ENCODE assay signal across 9 cellular contexts in genomic region chr17:2059125-2059836, GRCh38. TPM values are rescaled to one million over a fixed set of nuclear protein-coding genes. Genes with fewer than 3 reads are reported as not detected.
A peak's percentile ranks its signal among the peaks of the same experiment; 100 is the strongest.
DNase-seq lines count a peak whose midpoint lies in the region; ATAC-seq and TF ChIP-seq lines count a peak whose summit lies in the region.
"Had no signal": no experiment of that assay in that cellular context is flagged by ENCODE, and none has a peak within 500 bp of the region (broad histone marks: within the 10 kb centered on the region; RNA-seq: fewer than 3 reads in every experiment).

No MANE protein-coding gene starts in this region.

- no peak overlapping the region for H2AFZ ChIP-seq in GM23338

- H3K36me3 ChIP-seq in GM23338 (ENCODE audit: insufficient read depth) (no peaks in the 10 kb centered on the region), left ventricle myocardium inferior (peaks cover 56% of the 10 kb centered on the region), spleen (peaks cover 0 to 72% (median 10%) of the 10 kb centered on the region in 6 donors)
- H3K36me3 ChIP-seq: cardiac muscle cell had no signal

- H3K4me3 ChIP-seq in GM23338 (peak overlapping the region; percentile 49), left ventricle myocardium inferior (peak overlapping the region; percentile 84), spleen (peak overlapping the region in 7 of 8 donors; percentile 26 to 78 (median 40))
- H3K4me3 ChIP-seq: cardiac muscle cell had no signal

- H3K9me3 ChIP-seq in T-helper 17 cell (ENCODE audit: control insufficient read depth, low read length, poor library complexity, severe bottlenecking) (no peaks in the 10 kb centered on the region), left ventricle myocardium inferior (replicated peaks) (no peaks in the 10 kb centered on the region), spleen (no peaks in the 10 kb centered on the region)

- no peak for TF ChIP-seq POLR2A in spleen (IDR thresholded peaks at IDR 0.05)

- peaks cover 67% of the 10 kb centered on the region for H3K27me3 ChIP-seq in GM23338 (ENCODE audit: insufficient read depth)
- peaks cover 71% of the 10 kb centered on the region for H3K27me3 ChIP-seq in left ventricle myocardium inferior (ENCODE audit: low read depth)
- H3K27me3 ChIP-seq in spleen (replicated peaks in 1 of 7), result peaks cover 0 to 51% (median 16%) of the 10 kb centered on the region in 7 donors

- H3K27ac ChIP-seq in GM23338 (ENCODE audit: low read depth), result no peak overlapping the region
- peak overlapping the region; percentile 96 for H3K27ac ChIP-seq in left ventricle myocardium inferior (replicated peaks)
- peak overlapping the region; percentile 19 to 89 (median 86) for H3K27ac ChIP-seq in spleen
- H3K27ac ChIP-seq: cardiac muscle cell had no signal

- H3K36me3 Mint-ChIP-seq in GM23338 (ENCODE audit: low read depth) (peaks cover 9% of the 10 kb centered on the region), T-helper 17 cell (ENCODE audit: low read depth) (peaks cover 10% of the 10 kb centered on the region)

- H3K4me1 ChIP-seq in GM23338 (ENCODE audit: insufficient read depth) (peaks cover 28% of the 10 kb centered on the region), left ventricle myocardium inferior (peaks cover 94% of the 10 kb centered on the region), spleen (peaks cover 38 to 99% (median 79%) of the 10 kb centered on the region in 6 donors)

- H3F3A ChIP-seq in GM23338 (replicated peaks; ENCODE audit: low read depth), result 0 out of 2 replicates have a peak, but pooled peaks cover 10% of the 10 kb centered on the region

- no peaks in the 10 kb centered on the region for H3K9me2 ChIP-seq in GM23338 (ENCODE audit: insufficient read depth)

- H3K4me2 ChIP-seq in GM23338, result peak overlapping the region; percentile 73

- no peaks in the 10 kb centered on the region for H3K79me2 ChIP-seq in GM23338 (replicated peaks; ENCODE audit: insufficient read depth)

- WGBS in spleen, 5 donors, result 12 to 24% (median 15%) methylated on average over 28 to 36 of the region's 36 CpGs

- ATAC-seq in GM23338 (peak; percentile 7), T-helper 17 cell (no peak), HG03469 (IDR thresholded peaks at IDR 0.05; ENCODE audit: unreplicated experiment) (no peak)

- intact Hi-C loops in left ventricle myocardium inferior (cut with micrococcal nuclease) (no loop called here), spleen (cut with DNase I; ENCODE audit: low total_unique reads) (loop anchor here (10.0 kb wide), 1 partner anchor 226 kb away; no protein-coding TSS in a partner anchor)

- H3K27ac Mint-ChIP-seq in GM23338 (no peak overlapping the region), T-helper 17 cell (peak overlapping the region; percentile 47)

- peak overlapping the region; percentile 54 for H3K4me3 Mint-ChIP-seq in GM23338
- H3K4me3 Mint-ChIP-seq in T-helper 17 cell, result peak overlapping the region; percentile 65

- DNase-seq in GM23338 (ENCODE audit: low spot score) (peak; percentile 62), T-helper 17 cell (no peak), left ventricle myocardium inferior (no peak), spleen (peak; percentile 86), SW 1271 (lab: John Stamatoyannopoulos, UW) (no peak), OCI-M2 (lab: John Stamatoyannopoulos, UW; ENCODE audit: unreplicated experiment) (no peak)
- DNase-seq in stimulated activated CD4-positive, alpha-beta T cell treated with anti-CD3 and anti-CD28 coated beads, Interleukin-1b, Interleukin-23, amount 100 ng/mL, for 48 hours, result no peak

- H3K4me1 Mint-ChIP-seq in GM23338, result peaks cover 34% of the 10 kb centered on the region
- peaks cover 18% of the 10 kb centered on the region for H3K4me1 Mint-ChIP-seq in T-helper 17 cell

- H3K27me3 Mint-ChIP-seq in GM23338 (ENCODE audit: insufficient read depth, low read depth, poor library complexity) (peaks cover 66% of the 10 kb centered on the region), T-helper 17 cell (peaks cover 12% of the 10 kb centered on the region)

- TF ChIP-seq CTCF in GM23338 (conservative IDR thresholded peaks at IDR 0.05; ENCODE audit: low read depth in 2 of 2) (no peak), left ventricle myocardium inferior (IDR thresholded peaks at IDR 0.05; ENCODE audit: borderline replicate concordance) (no peak), spleen (IDR thresholded peaks at IDR 0.05 in 8 of 11, conservative IDR thresholded peaks at IDR 0.05 in 3 of 11) (no peak)

- no peaks in the 10 kb centered on the region; the same call in 1 of the 2 replicates for H4K20me1 ChIP-seq in GM23338 (replicated peaks; ENCODE audit: insufficient read depth)

- H3K9me3 Mint-ChIP-seq in GM23338, result no peaks in the 10 kb centered on the region

TF ChIP-seq in GM23338, 12 proteins besides CTCF, POLR2A, EP300 and RAD21:
- TF ChIP-seq STAT1 (IDR thresholded peaks at IDR 0.05; ENCODE audit: unreplicated experiment) (no peak), EZH2 (IDR thresholded peaks at IDR 0.05; ENCODE audit: low read depth, unreplicated experiment) (peak; percentile 23), POLR2AphosphoS5 (IDR thresholded peaks at IDR 0.05; ENCODE audit: low read depth) (no peak), ETS1 (IDR thresholded peaks at IDR 0.05) (no peak), REST (IDR thresholded peaks at IDR 0.05; ENCODE audit: unreplicated experiment) (no peak)

RNA-seq across cellular contexts. Expression of gene HIC1, which starts 4.4 kb away (rescaled TPM):
- total RNA-seq in GM23338 (2014; rRNA removed; shearing (Covaris generic)), result 0.17 TPM in 1 of 2 replicates, not detected in the other
- polyA plus RNA-seq in GM23338 (2016; fragmentation: Nextera tagmentation; extraction: Ambion mirVana) (0.23 and 0.26 TPM in 2 replicates), spleen (1 to 10 TPM; 1.3 to 4.7 (median 2.6) TPM)
- total RNA-seq in T-helper 17 cell (1 to 10 TPM; 4.6 to 8.1 TPM), left ventricle myocardium inferior (23.5 TPM), spleen (10 to 100 TPM in 6 of 7 donors, 1 to 10 TPM in 1; 7.0 to 59.6 (median 23.3) TPM)

RNA-seq across cellular contexts. Expression of gene OVCA2, which starts 17.5 kb away (rescaled TPM):
- total RNA-seq in GM23338 (2014; rRNA removed; shearing (Covaris generic)), result 21.3 and 24.8 TPM in 2 replicates
- 14.9 and 15.9 TPM in 2 replicates for polyA plus RNA-seq in GM23338 (2016; fragmentation: Nextera tagmentation; extraction: Ambion mirVana)
- 10 to 100 TPM; 28.4 to 35.2 TPM for total RNA-seq in T-helper 17 cell
- total RNA-seq in left ventricle myocardium inferior, result 16.6 TPM
- total RNA-seq in spleen, result 10 to 100 TPM; 20.9 to 51.3 (median 28.9) TPM
- polyA plus RNA-seq in spleen, result 10 to 100 TPM; 52.9 to 68.8 (median 66.4) TPM

RNA-seq across cellular contexts. Expression of gene DPH1, which starts 29.3 kb away (rescaled TPM):
- 22.3 and 28.2 TPM in 2 replicates for total RNA-seq in GM23338 (2014; rRNA removed; shearing (Covaris generic))
- 9.0 and 11.8 TPM in 2 replicates for polyA plus RNA-seq in GM23338 (2016; fragmentation: Nextera tagmentation; extraction: Ambion mirVana)
- total RNA-seq in T-helper 17 cell, result 10 to 100 TPM; 85.1 to 92.6 TPM
- 29.1 TPM for total RNA-seq in left ventricle myocardium inferior
- total RNA-seq in spleen, result 10 to 100 TPM; 38.3 to 58.5 (median 43.5) TPM
- 10 to 100 TPM; 20.6 to 37.9 (median 20.9) TPM for polyA plus RNA-seq in spleen

RNA-seq across cellular contexts. Expression of gene RTN4RL1, which starts 34.1 kb away (rescaled TPM):
- 0.17 TPM in 1 of 2 replicates, not detected in the other for total RNA-seq in GM23338 (2014; rRNA removed; shearing (Covaris generic))
- not detected in 2 replicates for polyA plus RNA-seq in GM23338 (2016; fragmentation: Nextera tagmentation; extraction: Ambion mirVana)
- total RNA-seq in T-helper 17 cell, result under 1 TPM; 0.21 to 0.90 TPM
- total RNA-seq in left ventricle myocardium inferior, result 4.0 TPM
- total RNA-seq in spleen, result 1 to 10 TPM in 5 of 7 donors, under 1 TPM in 2; 0.67 to 4.5 (median 2.1) TPM
- polyA plus RNA-seq in spleen, result under 1 TPM; 0.09 to 0.67 (median 0.26) TPM

Comparison
In these comparisons a context has a peak if more than half of its experiments do, and no peak if none do; other contexts are left out.
1. DNase-seq: peak in GM23338 (single experiment) and spleen (single experiment); none in T-helper 17 cell (0 of 3), left ventricle myocardium inferior (single experiment), stimulated activated CD4-positive, alpha-beta T cell treated with anti-CD3 and anti-CD28 coated beads, Interleukin-1b, Interleukin-23, amount 100 ng/mL, for 48 hours (single experiment), SW 1271 (0 of 2) and OCI-M2 (single experiment).
2. Peak in every context shown above with its lines, with median percentiles within 50 percentile points of each other: H3K4me3 ChIP-seq.